9 cellular contexts compared by ENCODE assay signal in the genomic region with DNA sequence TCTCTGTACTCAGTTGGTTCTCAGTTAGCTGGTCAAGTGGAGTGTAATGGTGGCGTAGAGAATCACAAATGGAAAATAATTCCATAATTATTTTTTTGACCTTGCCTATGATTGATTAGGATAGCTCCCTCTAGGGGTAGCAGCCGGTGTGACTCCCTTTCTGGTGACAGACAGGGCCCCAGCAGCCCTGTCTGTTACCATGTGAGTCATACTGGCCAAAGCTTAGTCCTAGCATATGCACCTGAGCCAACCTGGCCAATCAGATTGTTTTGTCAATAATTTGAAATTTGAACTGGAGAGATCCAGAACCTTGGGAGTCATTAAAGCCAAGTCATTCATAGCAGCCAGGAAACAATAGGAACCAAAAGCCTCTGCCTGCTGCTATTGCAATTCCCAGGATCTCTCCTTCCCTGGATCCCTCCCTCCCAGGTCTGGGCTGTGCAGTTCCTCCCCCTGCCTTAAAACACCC. TPM values are rescaled to one million over a fixed set of nuclear protein-coding genes. Genes with fewer than 3 reads are reported as not detected.
DNase-seq lines count a peak whose midpoint lies in the region; TF ChIP-seq lines count a peak whose summit lies in the region.
"Had no signal": no experiment of that assay in that cellular context is flagged by ENCODE, and none has a peak within 500 bp of the region (broad histone marks: within the 10 kb centered on the region; RNA-seq: fewer than 3 reads in every experiment).

No MANE protein-coding gene starts in this region.

- no peaks in the 10 kb centered on the region for H3K79me2 ChIP-seq in H9 (ENCODE audit: insufficient read depth, low read length)

- intact Hi-C loops in left ventricle myocardium inferior (cut with micrococcal nuclease): no loop called here
- intact Hi-C loops in sigmoid colon (cut with DNase I): no loop called here

- H3K27me3 ChIP-seq in H9 (ENCODE audit: insufficient read depth, low read length) (no peaks in the 10 kb centered on the region), left ventricle myocardium inferior (ENCODE audit: low read depth) (no peaks in the 10 kb centered on the region), sigmoid colon (no peaks in the 10 kb centered on the region)

- H3K27ac ChIP-seq in H9 (ENCODE audit: insufficient read length, low read depth, low read length): no peak overlapping the region
- peak overlapping the region; percentile 62 for H3K27ac ChIP-seq in left ventricle myocardium inferior (replicated peaks)
- peak overlapping the region; percentile 1 to 20 (median 14) for H3K27ac ChIP-seq in sigmoid colon

- TF ChIP-seq EP300 in sigmoid colon (IDR thresholded peaks at IDR 0.05): no peak

- H3K4me3 Mint-ChIP-seq in H9: no peak overlapping the region; a peak in 1 of 5 replicates

- H3K4me1 Mint-ChIP-seq in H9: peaks cover 15 to 19% of the 10 kb centered on the region in 2 experiments

- peak; percentile 94 for TF ChIP-seq CTCF in H9 (conservative IDR thresholded peaks at IDR 0.05)
- TF ChIP-seq CTCF in left ventricle myocardium inferior (IDR thresholded peaks at IDR 0.05; ENCODE audit: borderline replicate concordance): peak; percentile 84
- TF ChIP-seq CTCF in sigmoid colon (IDR thresholded peaks at IDR 0.05): peak; percentile 14 to 77 (median 66)

- H2BK20ac ChIP-seq in H9 (ENCODE audit: low read depth, low read length, poor library complexity, severe bottlenecking): no peak overlapping the region

- no peak overlapping the region for H3K23ac ChIP-seq in H9 (ENCODE audit: insufficient read length, low read depth, low read length)

- H3K18ac ChIP-seq in H9 (ENCODE audit: insufficient read length, low read depth, low read length): no peak overlapping the region

- no peak overlapping the region for H2BK120ac ChIP-seq in H9 (ENCODE audit: low read depth, low read length, poor library complexity, severe bottlenecking)

- H3K4me2 ChIP-seq in H9 (ENCODE audit: insufficient read depth, insufficient read length, low read length): no peak overlapping the region

- no peak overlapping the region; a peak in 2 of 7 replicates for H3K27ac Mint-ChIP-seq in H9

- H4K20me1 ChIP-seq in H9 (ENCODE audit: control insufficient read depth, insufficient read depth, insufficient read length): no peaks in the 10 kb centered on the region

- peaks cover 3% of the 10 kb centered on the region for H3K23me2 ChIP-seq in H9 (ENCODE audit: insufficient read length, low read depth, low read length, poor library complexity, severe bottlenecking)

- H3K4me3 ChIP-seq in left ventricle myocardium inferior (no peak overlapping the region), sigmoid colon (no peak overlapping the region)

- no peak overlapping the region for H3K4ac ChIP-seq in H9 (ENCODE audit: low read depth, low read length)

- peak in 1 of 2 donors; percentile 17 for TF ChIP-seq POLR2A in sigmoid colon (IDR thresholded peaks at IDR 0.05)

- H4K5ac ChIP-seq in H9 (ENCODE audit: insufficient read length, low read depth, low read length): no peak overlapping the region

- H4K8ac ChIP-seq in H9 (replicated peaks; ENCODE audit: insufficient read length, low read depth, low read length): no peak overlapping the region

- H3K56ac ChIP-seq in H9 (ENCODE audit: insufficient read length, low read depth, low read length): no peak overlapping the region

- DNase-seq in COR-L47 (lab: John Stamatoyannopoulos, UW) (peak; percentile 87), H9 (peak; percentile 91), NCI-H146 treated with DMSO at 0.1 percent for 48 hours (lab: John Stamatoyannopoulos, UW; ENCODE audit: unreplicated experiment) (peak; percentile 88), T-helper 2 cell (peak; percentile 26 to 81 (median 55)), amniotic epithelial cell (ENCODE audit: low read depth) (peak; percentile 72), left ventricle myocardium inferior (peak; percentile 66), sigmoid colon (no peak), middle frontal gyrus (ENCODE audit: extremely low spot score, low spot score) (no peak)

- H3K9me3 ChIP-seq in H9 (ENCODE audit: control insufficient read depth, low read depth, low read length) (no peaks in the 10 kb centered on the region), left ventricle myocardium inferior (replicated peaks) (no peaks in the 10 kb centered on the region), sigmoid colon (no peaks in the 10 kb centered on the region)

- H4K91ac ChIP-seq in H9 (ENCODE audit: insufficient read length, low read depth, low read length): no peak overlapping the region

- no CpG with 5 or more reads among the region's 2 CpGs for WGBS in H9 (ENCODE audit: extremely low coverage, insufficient read length, low lambda C conversion rate)
- 10 to 31% methylated on average over 2 of the region's 2 CpGs for WGBS in sigmoid colon, 2 donors

- H3K9me3 Mint-ChIP-seq in H9: no peaks in the 10 kb centered on the region; a peak in 1 of 5 replicates
- H3K9me3 Mint-ChIP-seq: IgD-negative memory B cell had no signal

- H3K14ac ChIP-seq in H9 (ENCODE audit: insufficient read depth, low read length): no peak overlapping the region

- H3K27me3 Mint-ChIP-seq in H9 (ENCODE audit: low read depth): peaks cover 7% of the 10 kb centered on the region
- H3K27me3 Mint-ChIP-seq: IgD-negative memory B cell had no signal

- no peaks in the 10 kb centered on the region; a peak in 2 of 7 replicates for H3K36me3 Mint-ChIP-seq in H9 (ENCODE audit: insufficient read depth in 1 of 3, low read depth in 3 of 3)
- H3K36me3 Mint-ChIP-seq: IgD-negative memory B cell had no signal

- H2BK12ac ChIP-seq in H9 (ENCODE audit: insufficient read length, low read depth, low read length): no peak overlapping the region

- no peak overlapping the region for H3T11ph ChIP-seq in H9 (ENCODE audit: low read length)

- peaks cover 36% of the 10 kb centered on the region for H3K36me3 ChIP-seq in left ventricle myocardium inferior
- H3K36me3 ChIP-seq in sigmoid colon: peaks cover 3 to 28% (median 7%) of the 10 kb centered on the region in 4 donors

- no peak overlapping the region for H3K9ac ChIP-seq in H9 (ENCODE audit: extremely low read depth, insufficient read length, low read length)

- no peak overlapping the region for H2AK5ac ChIP-seq in H9 (ENCODE audit: insufficient read length, low read length)

- H2AFZ ChIP-seq in H9 (ENCODE audit: low read length): no peak overlapping the region

- H3K79me1 ChIP-seq in H9 (ENCODE audit: insufficient read depth, low read depth, low read length, poor library complexity, severe bottlenecking): no peaks in the 10 kb centered on the region

- H2BK5ac ChIP-seq in H9 (ENCODE audit: insufficient read length, low read length): no peak overlapping the region

- H3K4me1 ChIP-seq in H9 (ENCODE audit: insufficient read depth, low read length): no peaks in the 10 kb centered on the region
- H3K4me1 ChIP-seq in left ventricle myocardium inferior: peaks cover 64% of the 10 kb centered on the region
- peaks cover 0 to 37% (median 22%) of the 10 kb centered on the region in 4 donors for H3K4me1 ChIP-seq in sigmoid colon

- H2BK15ac ChIP-seq in H9 (ENCODE audit: low read depth, low read length): no peak overlapping the region

RNA-seq across cellular contexts. Expression of gene PNPO, which starts 5.6 kb away (rescaled TPM):
- total RNA-seq in H9 (2021): 6.7 and 7.3 TPM in 2 replicates
- 25.3 TPM for total RNA-seq in left ventricle myocardium inferior
- 10 to 100 TPM; 14.3 to 16.5 (median 15.2) TPM for total RNA-seq in sigmoid colon
- polyA plus RNA-seq in sigmoid colon: 10 to 100 TPM in 2 of 3 donors, 1 to 10 TPM in 1; 9.6 to 14.3 (median 12.0) TPM

RNA-seq across cellular contexts. Expression of gene PRR15L, which starts 10.7 kb away (rescaled TPM):
- total RNA-seq in H9 (2021): not detected in 2 replicates
- total RNA-seq in left ventricle myocardium inferior: 0.14 TPM
- under 1 TPM in 1 of 4 donors, not detected in 3; 0.36 TPM for total RNA-seq in sigmoid colon
- 100 to 1,000 TPM; 211 to 334 (median 290) TPM for polyA plus RNA-seq in sigmoid colon
- polyA plus RNA-seq: IgD-negative memory B cell had no signal

RNA-seq across cellular contexts. Expression of gene CDK5RAP3, which starts 23.9 kb away (rescaled TPM):
- total RNA-seq in H9 (2021) (144 and 149 TPM in 2 replicates), left ventricle myocardium inferior (50.1 TPM), sigmoid colon (100 to 1,000 TPM in 1 of 4 donors, 10 to 100 TPM in 3; 68.5 to 168 (median 73.0) TPM)
- 100 to 1,000 TPM in 1 of 3 donors, 10 to 100 TPM in 2; 43.5 to 200 (median 49.9) TPM for polyA plus RNA-seq in sigmoid colon

RNA-seq across cellular contexts. Expression of gene SP2, which starts 50.9 kb away (rescaled TPM):
- 19.3 and 20.0 TPM in 2 replicates for total RNA-seq in H9 (2021)
- total RNA-seq in left ventricle myocardium inferior: 13.9 TPM
- 1 to 10 TPM; 3.0 to 8.3 (median 5.6) TPM for total RNA-seq in sigmoid colon
- 10 to 100 TPM; 13.8 to 19.2 (median 18.0) TPM for polyA plus RNA-seq in sigmoid colon

Comparison
In these comparisons a context has a peak if more than half of its experiments do, and no peak if none do; other contexts are left out.
1. DNase-seq: peak in COR-L47 (single experiment), H9 (single experiment), NCI-H146 treated with DMSO at 0.1 percent for 48 hours (single experiment), T-helper 2 cell (5 of 5), amniotic epithelial cell (single experiment) and left ventricle myocardium inferior (single experiment); none in sigmoid colon (single experiment) and middle frontal gyrus (single experiment).
2. Peak in every context shown above with its lines, with median percentiles within 50 percentile points of each other: CTCF ChIP-seq.